ENCODE assay signal across 7 cellular contexts in genomic region chr1:204422061-204422705, GRCh38. TPM values are rescaled to one million over a fixed set of nuclear protein-coding genes. Genes with fewer than 3 reads are reported as not detected.
DNase-seq lines count a peak whose midpoint lies in the region; ATAC-seq, FAIRE-seq and TF ChIP-seq lines count a peak whose summit lies in the region.
"Not testable (repeated sequence)": the region's sequence is repeated elsewhere in the genome, so short reads cannot be mapped to it uniquely, and the experiment has no call there.

No MANE protein-coding gene starts in this region.

- not testable (repeated sequence) for H3K27me3 ChIP-seq in ACC112 (ENCODE audit: insufficient read depth, low read length); PC-3 (ENCODE audit: low read length); mammary epithelial cell (ENCODE audit: insufficient read depth, low read length); HepG2 (ENCODE audit: control insufficient read depth in 1 of 2, insufficient read depth in 2 of 2, low read length in 2 of 2); gastrocnemius medialis; suprapubic skin

- not testable (repeated sequence) for TF ChIP-seq CTCF in PC-3 (conservative IDR thresholded peaks at IDR 0.05; ENCODE audit: low read depth, low read length); mammary epithelial cell (conservative IDR thresholded peaks at IDR 0.05 in 1 of 2, IDR thresholded peaks at IDR 0.05 in 1 of 2; ENCODE audit: extremely low read depth in 1 of 2, insufficient read depth in 1 of 2, low read depth in 1 of 2, low read length in 2 of 2); HepG2 (CRISPR knock-in tag; IDR thresholded peaks at IDR 0.05); gastrocnemius medialis (IDR thresholded peaks at IDR 0.05 in 4 of 5, conservative IDR thresholded peaks at IDR 0.05 in 1 of 5); suprapubic skin (IDR thresholded peaks at IDR 0.05)

- TF ChIP-seq RAD21 in HepG2 (CRISPR knock-in tag; IDR thresholded peaks at IDR 0.05) = not testable (repeated sequence)

- H3K9me3 Mint-ChIP-seq in activated CD4-positive, alpha-beta memory T cell treated with anti-CD3 and anti-CD28 coated beads for 36 hours = not testable (repeated sequence)

- peaks cover 34% of the 10 kb centered on the region for H3K4me1 ChIP-seq in ACC112 (ENCODE audit: control insufficient read depth, insufficient read depth, low read length, unreplicated experiment)
- peaks cover 55% of the 10 kb centered on the region for H3K4me1 ChIP-seq in PC-3 (ENCODE audit: insufficient read depth, low read length)
- H3K4me1 ChIP-seq in mammary epithelial cell (ENCODE audit: insufficient read depth, low read length) = peaks cover 41% of the 10 kb centered on the region
- H3K4me1 ChIP-seq in HepG2 (ENCODE audit: insufficient read depth, low read length) = peaks cover 51% of the 10 kb centered on the region
- H3K4me1 ChIP-seq in gastrocnemius medialis = peaks cover 0 to 24% of the 10 kb centered on the region in 2 donors
- H3K4me1 ChIP-seq in suprapubic skin = peaks cover 41% of the 10 kb centered on the region

- not testable (repeated sequence) for H3K27me3 Mint-ChIP-seq in activated CD4-positive, alpha-beta memory T cell treated with anti-CD3 and anti-CD28 coated beads for 36 hours

- H3K27ac Mint-ChIP-seq in activated CD4-positive, alpha-beta memory T cell treated with anti-CD3 and anti-CD28 coated beads for 36 hours = not testable (repeated sequence)

- H3F3A ChIP-seq in PC-3 (ENCODE audit: low read length, unreplicated experiment) = not testable (repeated sequence)

- not testable (repeated sequence) for DNase-seq in PC-3; mammary epithelial cell; HepG2 (ENCODE audit: low spot score); gastrocnemius medialis; suprapubic skin (ENCODE audit: low spot score in 2 of 2)
- DNase-seq in activated CD4-positive, alpha-beta memory T cell treated with anti-CD3 and anti-CD28 coated beads for 36 hours = peak; percentile 29

- POLR2A ChIA-PET in PC-3 (lab: Charles Lee; ENCODE audit: unreplicated experiment); activated CD4-positive, alpha-beta memory T cell treated with anti-CD3 and anti-CD28 coated beads for 36 hours (lab: Charles Lee): not testable (repeated sequence)
- POLR2A ChIA-PET in HepG2 (lab: Yijun Ruan, JAX) = interaction anchor here (1.2 to 2.2 kb wide), 2 partner anchors 12 to 72 kb away, joined by 6 read pairs; partner anchors contain the start of gene PIK3C2B

- H3K36me3 ChIP-seq in ACC112 (ENCODE audit: insufficient read depth, low read length); mammary epithelial cell (ENCODE audit: insufficient read depth, low read length); HepG2 (replicated peaks in 1 of 2; ENCODE audit: control insufficient read depth in 1 of 2, insufficient read depth in 2 of 2, low read length in 2 of 2): not testable (repeated sequence)
- peaks cover 22% of the 10 kb centered on the region for H3K36me3 ChIP-seq in PC-3 (ENCODE audit: low read depth, low read length)
- H3K36me3 ChIP-seq in gastrocnemius medialis = peaks cover 0 to 46% of the 10 kb centered on the region in 2 donors
- H3K36me3 ChIP-seq in suprapubic skin = peaks cover 23% of the 10 kb centered on the region

- TF ChIP-seq EP300 in HepG2 (IDR thresholded peaks at IDR 0.05; ENCODE audit: low read depth in 2 of 2, low read length in 2 of 2); HepG2 (CRISPR knock-in tag; IDR thresholded peaks at IDR 0.05; ENCODE audit: borderline replicate concordance); suprapubic skin (IDR thresholded peaks at IDR 0.05): not testable (repeated sequence)

- not testable (repeated sequence) for H3K4me3 Mint-ChIP-seq in activated CD4-positive, alpha-beta memory T cell treated with anti-CD3 and anti-CD28 coated beads for 36 hours

- ATAC-seq in PC-3, HepG2, gastrocnemius medialis: not testable (repeated sequence)

- dilution Hi-C loops in mammary epithelial cell (cut with HindIII; ENCODE audit: low sequenced_read_pairs) = not testable (repeated sequence)

- H3K4me1 Mint-ChIP-seq in activated CD4-positive, alpha-beta memory T cell treated with anti-CD3 and anti-CD28 coated beads for 36 hours (ENCODE audit: low read depth) = peaks cover 25% of the 10 kb centered on the region

- TF ChIP-seq POLR2A in HepG2 (IDR thresholded peaks at IDR 0.05; ENCODE audit: insufficient read depth in 1 of 2, low read depth in 2 of 2, low read length in 2 of 2); gastrocnemius medialis (IDR thresholded peaks at IDR 0.05); suprapubic skin (IDR thresholded peaks at IDR 0.05): not testable (repeated sequence)

- not testable (repeated sequence) for H3K4me3 ChIP-seq in ACC112 (ENCODE audit: low read depth, low read length); PC-3 (ENCODE audit: low read length); mammary epithelial cell (replicated peaks in 1 of 3; ENCODE audit: insufficient read depth in 1 of 3, low read depth in 2 of 3, low read length in 3 of 3); HepG2 (replicated peaks in 1 of 3; ENCODE audit: insufficient read depth in 1 of 3, low read depth in 2 of 3, low read length in 3 of 3); gastrocnemius medialis; suprapubic skin

- in situ Hi-C loops in mammary epithelial cell (cut with MboI; ENCODE audit: low sequenced_read_pairs in 2 of 2); HepG2 (cut with HindIII; ENCODE audit: extremely low pct_ligation_motif_present, low pct_unique_long_range_greater_than_20kb); gastrocnemius medialis (cut with MboI; ENCODE audit: low sequenced_read_pairs in 4 of 4): not testable (repeated sequence)

- H3K36me3 Mint-ChIP-seq in activated CD4-positive, alpha-beta memory T cell treated with anti-CD3 and anti-CD28 coated beads for 36 hours = peaks cover 23% of the 10 kb centered on the region

- intact Hi-C loops in PC-3 (cut with micrococcal nuclease); activated CD4-positive, alpha-beta memory T cell treated with anti-CD3 and anti-CD28 coated beads for 36 hours (cut with micrococcal nuclease); mammary epithelial cell (cut with micrococcal nuclease); HepG2 (cut with micrococcal nuclease; ENCODE audit: unreplicated experiment); gastrocnemius medialis (cut with DNase I; ENCODE audit: low total_unique reads): not testable (repeated sequence)

- CTCF ChIA-PET in PC-3 (lab: Charles Lee) (interaction anchor here (1.3 kb wide), 1 partner anchor 24 kb away, joined by 18 read pairs; no protein-coding TSS in a partner anchor), mammary epithelial cell (lab: Charles Lee; ENCODE audit: low non-redundant PET) (interaction anchor here (0.8 to 0.9 kb wide), 2 partner anchors 9 to 24 kb away, joined by 4 to 8 read pairs; no protein-coding TSS in a partner anchor)
- CTCF ChIA-PET in activated CD4-positive, alpha-beta memory T cell treated with anti-CD3 and anti-CD28 coated beads for 36 hours (lab: Charles Lee) = interaction anchor here (0.9 to 1.0 kb wide), 4 partner anchors 9 to 260 kb away, joined by 3 to 8 read pairs (median 4); no protein-coding TSS in a partner anchor
- CTCF ChIA-PET in HepG2 (lab: Yijun Ruan, JAX; ENCODE audit: low intra/inter-chr PET ratio, low total read pairs) = not testable (repeated sequence)

- not testable (repeated sequence) for H3K4me2 ChIP-seq in PC-3 (ENCODE audit: low read length); mammary epithelial cell (ENCODE audit: insufficient read depth, low read depth, low read length); HepG2 (ENCODE audit: low read depth, low read length)

- not testable (repeated sequence) for H3K9me2 ChIP-seq in PC-3 (replicated peaks; ENCODE audit: low read length)

- not testable (repeated sequence) for H4K20me1 ChIP-seq in PC-3 (ENCODE audit: low read length); mammary epithelial cell (ENCODE audit: insufficient read depth, low read length); HepG2 (ENCODE audit: insufficient read depth, low read length)

- not testable (repeated sequence) for FAIRE-seq in HepG2 (lab: Jason Lieb, UNC)

- not testable (repeated sequence) for H3K79me2 ChIP-seq in ACC112 (ENCODE audit: control insufficient read depth, insufficient read depth, low read length, unreplicated experiment); PC-3 (ENCODE audit: low read length); mammary epithelial cell (ENCODE audit: insufficient read depth, low read length); HepG2 (ENCODE audit: insufficient read depth, low read length)

- BruUV-seq in PC-3 (replicated peaks; lab: Mats Ljungman, UMichigan); mammary epithelial cell (replicated peaks; lab: Mats Ljungman, UMichigan); HepG2 (replicated peaks; lab: Mats Ljungman, UMichigan): not testable (repeated sequence)

- 93% methylated on average over 8 of the region's 8 CpGs for WGBS in mammary epithelial cell (ENCODE audit: low coverage, missing lambda C conversion rate)
- 96% methylated on average over 8 of the region's 8 CpGs for WGBS in HepG2 (ENCODE audit: low lambda C conversion rate)
- 89% methylated on average over 8 of the region's 8 CpGs for WGBS in suprapubic skin

- H3K9me3 ChIP-seq in PC-3 (ENCODE audit: low read length); mammary epithelial cell (replicated peaks; ENCODE audit: insufficient read depth, low read length); HepG2 (ENCODE audit: low read length); gastrocnemius medialis; suprapubic skin: not testable (repeated sequence)

- H3K27ac ChIP-seq in ACC112 (ENCODE audit: low read depth, low read length) = peak overlapping the region; percentile 49
- peak overlapping the region; percentile 13 for H3K27ac ChIP-seq in PC-3 (ENCODE audit: low read length)
- peak overlapping the region; percentile 38 for H3K27ac ChIP-seq in mammary epithelial cell (ENCODE audit: insufficient read depth, low read depth, low read length)
- H3K27ac ChIP-seq in HepG2 (ENCODE audit: extremely low read length, insufficient read depth, low read length) = peak overlapping the region; percentile 50
- peak overlapping the region in 3 of 4 donors; percentile 24 to 61 (median 55) for H3K27ac ChIP-seq in gastrocnemius medialis
- H3K27ac ChIP-seq in suprapubic skin = peak overlapping the region; percentile 4

- peak overlapping the region; percentile 63 for H2AFZ ChIP-seq in ACC112 (ENCODE audit: low read length, unreplicated experiment)
- not testable (repeated sequence) for H2AFZ ChIP-seq in PC-3 (ENCODE audit: low read length); mammary epithelial cell (ENCODE audit: low read depth, low read length); HepG2 (ENCODE audit: low read length)

- H3K9ac ChIP-seq in PC-3 (ENCODE audit: low read length); mammary epithelial cell (ENCODE audit: insufficient read depth, low read length); HepG2 (ENCODE audit: insufficient read depth, low read depth, low read length): not testable (repeated sequence)

RNA-seq across cellular contexts. Expression of gene PPP1R15B, which starts 10.6 kb away (rescaled TPM):
- total RNA-seq in PC-3 (2014; rRNA removed) (50.7 and 57.5 TPM in 2 replicates), mammary epithelial cell (10 to 100 TPM; 33.4 to 37.5 TPM), HepG2 (2016; rRNA removed; fragmentation: Illumina TruSeq; extraction: Trizol) (20.1 and 23.8 TPM in 2 replicates), gastrocnemius medialis (10 to 100 TPM; 23.8 to 33.0 (median 25.9) TPM), suprapubic skin (10 to 100 TPM; 51.2 to 66.4 (median 56.7) TPM)
- total RNA-seq in activated CD4-positive, alpha-beta memory T cell treated with anti-CD3 and anti-CD28 coated beads for 36 hours = 10 to 100 TPM; 54.9 to 57.1 TPM
- polyA plus RNA-seq in mammary epithelial cell (20.1 TPM), HepG2 (2011; rRNA removed) (12.7 and 13.4 TPM in 2 replicates)
- polyA minus RNA-seq in mammary epithelial cell = 41.7 TPM
- total RNA-seq in HepG2 (2016; cell fraction: cytosol; rRNA removed; fragmentation: Illumina TruSeq; extraction: Trizol; ENCODE audit: low read depth) = 2.1 and 2.7 TPM in 2 replicates
- 19.9 and 23.3 TPM in 2 replicates for total RNA-seq in HepG2 (2016; cell fraction: insoluble cytoplasmic fraction; rRNA removed; fragmentation: Illumina TruSeq; extraction: Trizol)
- 9.2 and 10.4 TPM in 2 replicates for total RNA-seq in HepG2 (2016; cell fraction: membrane; rRNA removed; fragmentation: Illumina TruSeq; extraction: Trizol)
- 29.0 and 33.5 TPM in 2 replicates for total RNA-seq in HepG2 (2016; cell fraction: nucleus; rRNA removed; fragmentation: Illumina TruSeq; extraction: Trizol)
- polyA plus RNA-seq in HepG2 (2011; cell fraction: cytosol; rRNA removed) = 9.5 and 11.8 TPM in 2 replicates
- polyA plus RNA-seq in HepG2 (2011; cell fraction: nucleus; rRNA removed) = 12.8 and 14.2 TPM in 2 replicates
- 13.8 and 16.0 TPM in 2 replicates for polyA plus RNA-seq in HepG2 (2012)
- polyA plus RNA-seq in HepG2 (2016; cell fraction: cytosol; fragmentation: Illumina TruSeq; extraction: Trizol; ENCODE audit: low read depth) = 1.2 and 1.4 TPM in 2 replicates
- 15.8 and 16.0 TPM in 2 replicates for polyA plus RNA-seq in HepG2 (2016; cell fraction: insoluble cytoplasmic fraction; fragmentation: Illumina TruSeq; extraction: Trizol; ENCODE audit: low read depth)
- polyA plus RNA-seq in HepG2 (2016; cell fraction: membrane; fragmentation: Illumina TruSeq; extraction: Trizol; ENCODE audit: low read depth) = 3.3 and 3.6 TPM in 2 replicates
- polyA plus RNA-seq in HepG2 (2016; cell fraction: nucleus; fragmentation: Illumina TruSeq; extraction: Trizol; ENCODE audit: insufficient read depth, low read depth) = 30.8 and 34.1 TPM in 2 replicates
- 29.5 and 115 TPM in 2 replicates for polyA minus RNA-seq in HepG2 (2011; rRNA and poly(A)+ RNA removed; ENCODE audit: low replicate concordance)
- 25.9 and 34.1 TPM in 2 replicates for polyA minus RNA-seq in HepG2 (2011; cell fraction: cytosol; rRNA and poly(A)+ RNA removed)
- 43.4 and 52.2 TPM in 2 replicates for polyA minus RNA-seq in HepG2 (2011; cell fraction: nucleus; rRNA and poly(A)+ RNA removed)

Comparison
In these comparisons a context has a peak if more than half of its experiments do, and no peak if none do; other contexts are left out.
1. H3K27ac ChIP-seq: peak in every context shown above with its lines; median percentile 55 in gastrocnemius medialis; 50 in HepG2; 49 in ACC112; 38 in mammary epithelial cell; 13 in PC-3; 4 in suprapubic skin.